Comparison of ENCODE assay signal across 8 cellular contexts in the genomic region with DNA sequence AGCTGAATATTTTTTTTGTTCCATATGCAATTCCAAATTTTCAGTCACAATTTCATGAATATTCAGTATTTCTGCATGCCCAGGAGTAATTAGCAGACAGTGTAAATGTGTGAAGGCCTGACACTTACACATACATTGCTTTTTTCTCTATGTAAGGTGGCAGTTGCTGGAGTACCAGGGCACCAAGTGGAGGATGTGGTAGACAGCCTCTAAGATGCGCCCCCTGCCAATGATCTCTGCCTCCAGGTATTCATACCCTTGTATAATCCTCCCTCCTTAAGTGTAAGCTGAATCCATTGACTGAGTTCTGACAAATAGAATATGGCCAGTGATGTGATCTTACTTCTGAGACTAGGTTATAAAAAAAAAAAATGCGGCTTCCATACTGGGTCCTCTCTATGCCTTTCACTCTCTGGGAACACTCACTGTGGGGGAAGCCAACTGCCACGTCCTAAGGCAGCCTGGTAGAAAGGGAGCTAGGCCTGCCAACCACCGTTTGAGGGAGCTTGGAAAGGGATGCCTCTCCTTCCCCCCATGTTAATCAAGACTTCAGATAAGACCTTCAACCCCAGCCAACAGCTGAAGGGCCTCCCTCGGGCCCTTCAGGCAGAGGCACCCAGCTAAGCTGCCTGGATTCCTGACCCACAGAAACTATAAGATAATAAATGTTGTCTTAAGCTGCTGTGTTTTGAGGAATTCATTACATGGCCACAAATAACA.
DNase-seq lines count a peak whose midpoint lies in the region; TF ChIP-seq lines count a peak whose summit lies in the region.

No MANE protein-coding gene starts in this region.

- H3K4me1 ChIP-seq in CD8-positive, alpha-beta memory T cell (ENCODE audit: insufficient read depth, low read length), result peaks cover 38% of the 10 kb centered on the region
- peaks cover 40% of the 10 kb centered on the region for H3K4me1 ChIP-seq in rectal smooth muscle tissue (ENCODE audit: control insufficient read depth, insufficient read depth, low read length)
- peaks cover 7% of the 10 kb centered on the region; the same call in 1 of the 2 replicates for H3K4me1 ChIP-seq in MM.1S (ENCODE audit: low read length)

- H3K9me2 ChIP-seq in MM.1S (replicated peaks; ENCODE audit: insufficient read depth, low read length), result no peaks in the 10 kb centered on the region

- peaks cover 4% of the 10 kb centered on the region; the same call in 1 of the 2 replicates for H3F3A ChIP-seq in MM.1S (ENCODE audit: insufficient read depth, low read length)

- peaks cover 0 to 3% of the 10 kb centered on the region in 2 donors for H3K27me3 Mint-ChIP-seq in CD8-positive, alpha-beta memory T cell

- H4K20me1 ChIP-seq in MM.1S (ENCODE audit: insufficient read depth, low read length), result no peaks in the 10 kb centered on the region

- peaks cover 41 to 48% (median 44%) of the 10 kb centered on the region in 3 donors for H3K4me1 Mint-ChIP-seq in CD8-positive, alpha-beta memory T cell

- H3K9ac ChIP-seq in rectal smooth muscle tissue (ENCODE audit: low read length) (no peak overlapping the region), MM.1S (ENCODE audit: low read length) (no peak overlapping the region)

- no peaks in the 10 kb centered on the region for H3K36me3 ChIP-seq in CD8-positive, alpha-beta memory T cell (ENCODE audit: insufficient read depth, low read length)
- H3K36me3 ChIP-seq in rectal smooth muscle tissue (ENCODE audit: control insufficient read depth, insufficient read depth, low read length) (no peaks in the 10 kb centered on the region), MM.1S (replicated peaks; ENCODE audit: insufficient read depth, low read length) (no peaks in the 10 kb centered on the region)

- H3K4me2 ChIP-seq in MM.1S (ENCODE audit: low read depth, low read length), result no peak overlapping the region

- TF ChIP-seq CTCF in VCaP (conservative IDR thresholded peaks at IDR 0.05) (no peak), fibroblast of the aortic adventitia (IDR thresholded peaks at IDR 0.05; ENCODE audit: insufficient read depth, low read length) (no peak), MM.1S (IDR thresholded peaks at IDR 0.05; ENCODE audit: low read length) (no peak)

- H3K4me3 ChIP-seq in CD8-positive, alpha-beta memory T cell (ENCODE audit: low read length), result no peak overlapping the region
- H3K4me3 ChIP-seq in fibroblast of the aortic adventitia (ENCODE audit: low read depth, low read length) (no peak overlapping the region), rectal smooth muscle tissue (ENCODE audit: low read length) (peak overlapping the region; percentile 14), MM.1S (ENCODE audit: low read length) (no peak overlapping the region)

- peak overlapping the region; percentile 30 to 99 (median 97) for H3K4me3 Mint-ChIP-seq in CD8-positive, alpha-beta memory T cell

- H3K36me3 Mint-ChIP-seq in CD8-positive, alpha-beta memory T cell, result peaks cover 0 to 14% (median 0%) of the 10 kb centered on the region in 3 donors

- POLR2A ChIA-PET in CD8-positive, alpha-beta memory T cell (lab: Charles Lee), result interaction anchor here (0.6 to 7.9 kb wide), 5 partner anchors 29 to 665 kb away, joined by 3 to 215 read pairs (median 7); a partner anchor contains a TSS

- H3K79me2 ChIP-seq in MM.1S (ENCODE audit: low read length), result peaks cover 23% of the 10 kb centered on the region

- DNase-seq in CD8-positive, alpha-beta memory T cell, result peak in 1 of 5 donors; percentile 20
- peak; percentile 42 for DNase-seq in fibroblast of the aortic adventitia (ENCODE audit: low read depth)
- no peak for DNase-seq in NCI-H2196 (lab: John Stamatoyannopoulos, UW; ENCODE audit: unreplicated experiment)
- no peak for DNase-seq in MM.1S
- DNase-seq in GOT3 (lab: John Stamatoyannopoulos, UW), result no peak
- no peak for DNase-seq in NCI-H446 treated with DMSO at 0.1 percent for 48 hours (lab: John Stamatoyannopoulos, UW)

- H3K27ac Mint-ChIP-seq in CD8-positive, alpha-beta memory T cell, result peak overlapping the region; percentile 94 to 100 (median 99)

- H3K9me3 Mint-ChIP-seq in CD8-positive, alpha-beta memory T cell, result no peaks in the 10 kb centered on the region

- H3K27me3 ChIP-seq in CD8-positive, alpha-beta memory T cell (ENCODE audit: insufficient read depth, low read length, poor library complexity, severe bottlenecking), result no peaks in the 10 kb centered on the region
- H3K27me3 ChIP-seq in rectal smooth muscle tissue (ENCODE audit: control insufficient read depth, insufficient read depth, low read length) (no peaks in the 10 kb centered on the region), MM.1S (replicated peaks; ENCODE audit: insufficient read depth, low read length) (no peaks in the 10 kb centered on the region)

- no peak overlapping the region for H3K27ac ChIP-seq in CD8-positive, alpha-beta memory T cell (ENCODE audit: low read depth, low read length)
- H3K27ac ChIP-seq in VCaP, result peak overlapping the region; percentile 99
- peak overlapping the region; percentile 97 for H3K27ac ChIP-seq in rectal smooth muscle tissue (ENCODE audit: low read depth, low read length)
- H3K27ac ChIP-seq in MM.1S (ENCODE audit: low read length), result no peak overlapping the region

- no peaks in the 10 kb centered on the region for H3K9me3 ChIP-seq in CD8-positive, alpha-beta memory T cell (ENCODE audit: low read length)
- no peaks in the 10 kb centered on the region for H3K9me3 ChIP-seq in MM.1S (replicated peaks; ENCODE audit: insufficient read depth, low read length)

- CTCF ChIA-PET in CD8-positive, alpha-beta memory T cell (lab: Charles Lee), result interaction anchor here (0.7 to 21.7 kb wide), 8 partner anchors 11 to 60 kb away, joined by 3 to 358 read pairs (median 4); a partner anchor contains a TSS

- no peak overlapping the region for H2AFZ ChIP-seq in MM.1S (ENCODE audit: low read length)

Comparison
In these comparisons a context has a peak if more than half of its experiments do, and no peak if none do; other contexts are left out.
1. H3K27ac ChIP-seq: peak in VCaP (single experiment) and rectal smooth muscle tissue (single experiment); none in CD8-positive, alpha-beta memory T cell (single experiment) and MM.1S (single experiment).